In the genomic region with DNA sequence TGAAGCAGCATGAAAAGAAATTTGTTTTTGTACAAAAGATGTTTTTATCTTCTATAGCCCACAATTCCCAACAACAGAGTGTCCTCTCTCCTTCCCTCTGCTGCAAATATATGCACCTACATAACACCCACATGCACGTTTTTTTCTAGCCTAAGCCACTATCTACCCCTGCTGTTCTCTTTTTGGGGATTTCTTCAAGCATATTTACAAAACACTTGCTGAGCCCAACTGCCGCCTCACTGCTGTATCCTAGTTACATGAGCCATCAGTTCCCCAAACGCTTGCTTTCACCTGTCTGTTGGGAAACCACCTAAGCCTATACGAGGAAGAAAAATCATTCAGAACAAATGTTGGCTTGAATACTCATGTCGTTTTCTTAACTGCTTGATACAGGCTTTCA, we compare ENCODE assay signal across 8 cellular contexts.
DNase-seq lines count a peak whose midpoint lies in the region; ATAC-seq and TF ChIP-seq lines count a peak whose summit lies in the region.

No MANE protein-coding gene starts in this region.

- ATAC-seq in HG02588 (IDR thresholded peaks at IDR 0.05; ENCODE audit: unreplicated experiment): peak; percentile 79
- ATAC-seq in upper lobe of right lung: peak; percentile 56

- H3K36me3 ChIP-seq in upper lobe of right lung: peaks cover 23% of the 10 kb centered on the region
- no peaks in the 10 kb centered on the region for H3K36me3 ChIP-seq in testis (ENCODE audit: low read depth, missing control alignments)

- H3K4me1 Mint-ChIP-seq in activated naive CD4-positive, alpha-beta T cell treated with anti-CD3 and anti-CD28 coated beads, Interleukin-2, amount 50 U/mL, for 24 hours: peaks cover 5% of the 10 kb centered on the region

- H3K27ac ChIP-seq in upper lobe of right lung: no peak overlapping the region
- H3K27ac ChIP-seq in caudate nucleus (ENCODE audit: low read depth, low read length): no peak overlapping the region
- H3K27ac ChIP-seq in testis: no peak overlapping the region

- H3K9me3 Mint-ChIP-seq in activated naive CD4-positive, alpha-beta T cell treated with anti-CD3 and anti-CD28 coated beads, Interleukin-2, amount 50 U/mL, for 24 hours: no peaks in the 10 kb centered on the region

- no peak for DNase-seq in activated naive CD4-positive, alpha-beta T cell treated with anti-CD3 and anti-CD28 coated beads, Interleukin-2, amount 50 U/mL, for 16 hours
- DNase-seq in NCI-H1092 treated with DMSO at 0.1 percent for 48 hours (lab: John Stamatoyannopoulos, UW): peak; percentile 78
- DNase-seq in upper lobe of right lung: no peak
- no peak for DNase-seq in caudate nucleus (lab: John Stamatoyannopoulos, UW)
- DNase-seq in NCI-H1105 treated with DMSO at 0.1 percent for 48 hours (lab: John Stamatoyannopoulos, UW): no peak
- DNase-seq in testis: no peak

- intact Hi-C loops in upper lobe of right lung (cut with DNase I) (no loop called here), testis (cut with DNase I; ENCODE audit: low total_unique reads) (no loop called here)

- no peaks in the 10 kb centered on the region for H3K27me3 Mint-ChIP-seq in activated naive CD4-positive, alpha-beta T cell treated with anti-CD3 and anti-CD28 coated beads, Interleukin-2, amount 50 U/mL, for 24 hours

- H3K9me3 ChIP-seq in upper lobe of right lung: no peaks in the 10 kb centered on the region
- no peaks in the 10 kb centered on the region for H3K9me3 ChIP-seq in testis

- no peak overlapping the region for H3K4me3 ChIP-seq in upper lobe of right lung
- H3K4me3 ChIP-seq in testis: no peak overlapping the region

- H3K36me3 Mint-ChIP-seq in activated naive CD4-positive, alpha-beta T cell treated with anti-CD3 and anti-CD28 coated beads, Interleukin-2, amount 50 U/mL, for 24 hours: no peaks in the 10 kb centered on the region

- TF ChIP-seq POLR2A in testis (IDR thresholded peaks at IDR 0.05): no peak

- H3K4me1 ChIP-seq in upper lobe of right lung: peaks cover 4% of the 10 kb centered on the region
- H3K4me1 ChIP-seq in testis: no peaks in the 10 kb centered on the region

- H3K4me3 Mint-ChIP-seq in activated naive CD4-positive, alpha-beta T cell treated with anti-CD3 and anti-CD28 coated beads, Interleukin-2, amount 50 U/mL, for 24 hours: peak overlapping the region; percentile 23

- H3K27me3 ChIP-seq in upper lobe of right lung (no peaks in the 10 kb centered on the region), testis (no peaks in the 10 kb centered on the region)

- no peak overlapping the region for H3K27ac Mint-ChIP-seq in activated naive CD4-positive, alpha-beta T cell treated with anti-CD3 and anti-CD28 coated beads, Interleukin-2, amount 50 U/mL, for 24 hours

- TF ChIP-seq CTCF in upper lobe of right lung (IDR thresholded peaks at IDR 0.05) (no peak), testis (IDR thresholded peaks at IDR 0.05) (no peak)

- 52 to 61% methylated on average over 5 of the region's 5 CpGs for WGBS in testis, 2 donors
